In genomic region chr12:50509009-50509663, GRCh38 we compare ENCODE assay signal across 15 cellular contexts. TPM values are rescaled to one million over a fixed set of nuclear protein-coding genes. Genes with fewer than 3 reads are reported as not detected.
DNase-seq lines count a peak whose midpoint lies in the region; ATAC-seq, FAIRE-seq and TF ChIP-seq lines count a peak whose summit lies in the region.
"Had no signal": no experiment of that assay in that cellular context is flagged by ENCODE, and none has a peak within 500 bp of the region (broad histone marks: within the 10 kb centered on the region; RNA-seq: fewer than 3 reads in every experiment).

No MANE protein-coding gene starts in this region.

- intact Hi-C loops in left colon (cut with DNase I, micrococcal nuclease) (no loop called here), aorta (cut with DNase I) (loop anchor here in 1 of 2 donors (10.0 kb wide), 1 partner anchor 226 kb away; no protein-coding TSS in a partner anchor)

- no peak for TF ChIP-seq RAD21 in A549 (conservative IDR thresholded peaks at IDR 0.05 in 1 of 2, IDR thresholded peaks at IDR 0.05 in 1 of 2)

- no peak for TF ChIP-seq CTCF in A549 (IDR thresholded peaks at IDR 0.05)

- FAIRE-seq in A549 (lab: Jason Lieb, UNC) (no peak), GM12891 (lab: Jason Lieb, UNC) (no peak)
- FAIRE-seq: RCC 7860 had no signal

- no peaks in the 10 kb centered on the region for H3K9me3 Mint-ChIP-seq in activated CD4-positive, alpha-beta memory T cell treated with anti-CD3 and anti-CD28 coated beads, Interleukin-2, amount 10 ng/mL, durations not matched to agents 7 days and 5 days
- H3K9me3 Mint-ChIP-seq: H9, immature natural killer cell had no signal

- H3K4me2 ChIP-seq in A549, result peak overlapping the region; percentile 40

- H3K9me3 ChIP-seq in A549, result no peaks in the 10 kb centered on the region
- no peaks in the 10 kb centered on the region for H3K9me3 ChIP-seq in aorta (ENCODE audit: control insufficient read depth, low read length)

- CTCF ChIA-PET in A549 (lab: Yijun Ruan, JAX), result interaction anchor here (0.9 to 8.4 kb wide), 6 partner anchors 20 to 133 kb away, joined by 3 to 182 read pairs (median 3); no protein-coding TSS in a partner anchor
- CTCF ChIA-PET in activated CD4-positive, alpha-beta memory T cell treated with anti-CD3 and anti-CD28 coated beads, Interleukin-2, amount 10 ng/mL, durations not matched to agents 7 days and 5 days (lab: Charles Lee), result interaction anchor here (0.7 to 8.0 kb wide), 10 partner anchors 11 to 478 kb away, joined by 3 to 156 read pairs (median 4); partner anchors contain the start of gene ATF1

- H3K36me3 ChIP-seq in aorta (ENCODE audit: control insufficient read depth in 1 of 2, insufficient read depth in 2 of 2, low read length in 1 of 2), result no peaks in the 10 kb centered on the region

- no peaks in the 10 kb centered on the region for H3K27me3 Mint-ChIP-seq in activated CD4-positive, alpha-beta memory T cell treated with anti-CD3 and anti-CD28 coated beads, Interleukin-2, amount 10 ng/mL, durations not matched to agents 7 days and 5 days

- H3K27ac Mint-ChIP-seq in activated CD4-positive, alpha-beta memory T cell treated with anti-CD3 and anti-CD28 coated beads, Interleukin-2, amount 10 ng/mL, durations not matched to agents 7 days and 5 days, result peak overlapping the region; percentile 33
- H3K27ac Mint-ChIP-seq: H9, immature natural killer cell had no signal

- 52% methylated on average over 7 of the region's 7 CpGs for WGBS in A549 (ENCODE audit: missing lambda C conversion rate)
- WGBS in aorta, 2 donors, result 77 to 79% methylated on average over 7 of the region's 7 CpGs

- no peak for TF ChIP-seq EP300 in A549 (IDR thresholded peaks at IDR 0.05)

- no peak for TF ChIP-seq POLR2A in A549 (IDR thresholded peaks at IDR 0.05; ENCODE audit: low read length)
- no peak for TF ChIP-seq POLR2A in GM12891 (IDR thresholded peaks at IDR 0.05; ENCODE audit: low read depth, low read length)

- H3K4me3 Mint-ChIP-seq in activated CD4-positive, alpha-beta memory T cell treated with anti-CD3 and anti-CD28 coated beads, Interleukin-2, amount 10 ng/mL, durations not matched to agents 7 days and 5 days, result no peak overlapping the region
- H3K4me3 Mint-ChIP-seq: H9, immature natural killer cell had no signal

- H3K4me1 Mint-ChIP-seq in activated CD4-positive, alpha-beta memory T cell treated with anti-CD3 and anti-CD28 coated beads, Interleukin-2, amount 10 ng/mL, durations not matched to agents 7 days and 5 days, result peaks cover 54% of the 10 kb centered on the region

- H3K4me1 ChIP-seq in A549, result peaks cover 43% of the 10 kb centered on the region
- no peaks in the 10 kb centered on the region for H3K4me1 ChIP-seq in aorta (ENCODE audit: control insufficient read depth in 1 of 2, insufficient read depth in 2 of 2, low read length in 2 of 2)

- H3K27ac ChIP-seq in A549, result 0 out of 6 replicates have a peak overlapping the region, but pooled peaks of 1 of the 2 experiments have one; percentile 8
- no peak overlapping the region for H3K27ac ChIP-seq in aorta (ENCODE audit: low read depth in 1 of 2, low read length in 2 of 2)
- H3K27ac ChIP-seq: C4-2B had no signal

- POLR2A ChIA-PET in A549 (lab: Yijun Ruan, JAX), result no interaction called here
- POLR2A ChIA-PET in activated CD4-positive, alpha-beta memory T cell treated with anti-CD3 and anti-CD28 coated beads, Interleukin-2, amount 10 ng/mL, durations not matched to agents 7 days and 5 days (lab: Charles Lee), result interaction anchor here (0.6 to 6.0 kb wide), 17 partner anchors 9 to 517 kb away, joined by 3 to 44 read pairs (median 5); partner anchors contain the start of genes ATF1 and SLC11A2

- no peaks in the 10 kb centered on the region for H3K27me3 ChIP-seq in aorta (ENCODE audit: control insufficient read depth in 1 of 2, insufficient read depth in 2 of 2, low read length in 1 of 2)

- H3K4me3 ChIP-seq in A549 (no peak overlapping the region), aorta (ENCODE audit: low read length in 2 of 2) (no peak overlapping the region)

- ATAC-seq in A549, result no peak
- peak; percentile 21 for ATAC-seq in left colon
- no peak for ATAC-seq in HG02623 (IDR thresholded peaks at IDR 0.05; ENCODE audit: unreplicated experiment)
- no peak for ATAC-seq in HG03025 (IDR thresholded peaks at IDR 0.05; ENCODE audit: low FRiP score, unreplicated experiment)
- no peak for ATAC-seq in aorta (ENCODE audit: low FRiP score)
- ATAC-seq: esophagus mucosa had no signal

- H3K36me3 Mint-ChIP-seq in activated CD4-positive, alpha-beta memory T cell treated with anti-CD3 and anti-CD28 coated beads, Interleukin-2, amount 10 ng/mL, durations not matched to agents 7 days and 5 days (ENCODE audit: low read depth), result peaks cover 7% of the 10 kb centered on the region
- H3K36me3 Mint-ChIP-seq: immature natural killer cell had no signal

- no peak for DNase-seq in A549 (ENCODE audit: low read depth in 1 of 2, low spot score in 1 of 2)
- no peak for DNase-seq in GM12891 (ENCODE audit: insufficient read length, low spot score)
- no peak for DNase-seq in activated CD4-positive, alpha-beta memory T cell treated with anti-CD3 and anti-CD28 coated beads, Interleukin-2, amount 10 ng/mL, durations not matched to agents 7 days and 5 days
- DNase-seq in left colon, result no peak
- DNase-seq in aorta, result no peak
- DNase-seq in COR-L47 (lab: John Stamatoyannopoulos, UW), result no peak
- DNase-seq: H9; immature natural killer cell; nucleus accumbens; stimulated activated CD4-positive, alpha-beta T cell treated with anti-CD3 and anti-CD28 coated beads, Interleukin-1b, Interleukin-23, amount 100 ng/mL, for 48 hours had no signal

TF ChIP-seq in A549, 52 proteins besides CTCF, POLR2A, EP300 and RAD21:
- TF ChIP-seq HMGXB4 (CRISPR knock-in tag; IDR thresholded peaks at IDR 0.05; ENCODE audit: borderline replicate concordance), result no peak
- TF ChIP-seq FOSB (CRISPR knock-in tag; IDR thresholded peaks at IDR 0.05), result no peak
- no peak for TF ChIP-seq ZNF302 (CRISPR knock-in tag; IDR thresholded peaks at IDR 0.05)
- TF ChIP-seq HOXA7 (CRISPR knock-in tag; IDR thresholded peaks at IDR 0.05), result no peak
- TF ChIP-seq FOXS1 (CRISPR knock-in tag; IDR thresholded peaks at IDR 0.05), result no peak
- TF ChIP-seq HOXB13 (CRISPR knock-in tag; IDR thresholded peaks at IDR 0.05; ENCODE audit: low read depth), result no peak
- TF ChIP-seq SREBF2 (IDR thresholded peaks at IDR 0.05), result no peak
- no peak for TF ChIP-seq CEBPB (IDR thresholded peaks at IDR 0.05)

TF ChIP-seq in GM12891, 5 proteins besides CTCF, POLR2A, EP300 and RAD21:
- TF ChIP-seq PAX5 (IDR thresholded peaks at IDR 0.05; ENCODE audit: insufficient read depth, low read length, severe bottlenecking) (no peak), SPI1 (IDR thresholded peaks at IDR 0.05; ENCODE audit: low read depth, low read length) (peak; percentile 32; the same call in 1 of the 2 replicates)

RNA-seq across cellular contexts. Expression of gene DIP2B, which starts 4.4 kb away (rescaled TPM):
- polyA plus RNA-seq in A549 (2011; rRNA removed) (29.3 and 32.8 TPM in 2 replicates), A549 (2017; fragmentation: RNase III; extraction: RNeasy Plus Mini Kit Qiagen cat#74134 plus additional on column Dnase treatment) (16.2 to 16.9 TPM (median 16.4 TPM) in 3 replicates), aorta (1 to 10 TPM; 2.9 to 4.6 TPM)
- polyA plus RNA-seq in A549 (2012; cell fraction: cytosol; rRNA removed), result 10.6 and 13.3 TPM in 2 replicates
- 13.1 and 18.6 TPM in 2 replicates for polyA plus RNA-seq in A549 (2012; cell fraction: nucleus; rRNA removed)
- polyA minus RNA-seq in A549 (2011; rRNA and poly(A)+ RNA removed), result 71.4 and 73.4 TPM in 2 replicates
- polyA plus RNA-seq in GM12891 (2012; ENCODE audit: low read depth, missing spikeins), result 8.7 TPM
- total RNA-seq in activated CD4-positive, alpha-beta memory T cell treated with anti-CD3 and anti-CD28 coated beads, Interleukin-2, amount 10 ng/mL, durations not matched to agents 7 days and 5 days, result 10 to 100 TPM; 20.3 to 22.9 TPM
- total RNA-seq in left colon (10 to 100 TPM; 33.5 to 37.7 TPM), aorta (10 to 100 TPM; 15.7 to 25.0 TPM)
